Comparison of ENCODE assay signal across 8 cellular contexts in the genomic region with DNA sequence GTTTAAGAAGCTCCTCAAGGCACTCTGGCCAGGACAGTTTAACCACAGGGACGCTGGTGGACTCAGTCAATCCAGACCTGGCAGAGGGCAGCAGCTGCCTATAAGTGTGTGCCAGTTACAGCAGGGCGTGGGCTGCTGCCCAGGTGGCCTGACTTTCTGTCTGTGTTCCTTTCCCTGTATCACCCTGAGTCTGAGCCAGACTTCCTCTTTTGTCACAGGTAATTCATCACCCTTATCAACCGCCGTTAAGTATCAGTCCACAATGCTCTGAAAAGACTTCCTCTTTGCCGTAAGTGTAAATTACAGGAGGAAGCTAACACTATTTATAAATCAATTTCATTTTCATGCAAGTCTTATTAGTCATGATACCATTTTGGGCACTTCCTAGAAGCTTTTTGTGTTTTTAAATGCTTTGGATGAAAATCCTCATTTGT. TPM values are rescaled to one million over a fixed set of nuclear protein-coding genes. Genes with fewer than 3 reads are reported as not detected.
A peak's percentile ranks its signal among the peaks of the same experiment; 100 is the strongest.
DNase-seq lines count a peak whose midpoint lies in the region; ATAC-seq and TF ChIP-seq lines count a peak whose summit lies in the region.

No MANE protein-coding gene starts in this region.

- peak overlapping the region; percentile 19 to 43 for H3K4me3 ChIP-seq in CD4-positive, alpha-beta memory T cell (ENCODE audit: low read length in 2 of 2)
- H3K4me3 ChIP-seq in lower lobe of right lung = peak overlapping the region; percentile 18

- TF ChIP-seq CTCF in lower lobe of right lung (IDR thresholded peaks at IDR 0.05) (no peak), endothelial cell (IDR thresholded peaks at IDR 0.05; ENCODE audit: unreplicated experiment) (no peak)

- H3K27ac Mint-ChIP-seq in CD4-positive, alpha-beta memory T cell = peak overlapping the region; percentile 91 to 98 (median 95)
- H3K27ac Mint-ChIP-seq in activated naive CD4-positive, alpha-beta T cell treated with anti-CD3 and anti-CD28 coated beads, Interleukin-2, amount 10 ng/mL, durations not matched to agents 7 days and 5 days = peak overlapping the region; percentile 96
- no peak overlapping the region for H3K27ac Mint-ChIP-seq in endothelial cell (ENCODE audit: unreplicated experiment)

- ATAC-seq in GM19035 (IDR thresholded peaks at IDR 0.05; ENCODE audit: unreplicated experiment) = peak; percentile 69
- ATAC-seq in HG03108 (IDR thresholded peaks at IDR 0.05; ENCODE audit: unreplicated experiment) = peak; percentile 71
- ATAC-seq in lower lobe of right lung = peak; percentile 84 to 86

- H3K4me1 Mint-ChIP-seq in CD4-positive, alpha-beta memory T cell = peaks cover 60 to 93% (median 79%) of the 10 kb centered on the region in 4 donors
- H3K4me1 Mint-ChIP-seq in activated naive CD4-positive, alpha-beta T cell treated with anti-CD3 and anti-CD28 coated beads, Interleukin-2, amount 10 ng/mL, durations not matched to agents 7 days and 5 days = peaks cover 95% of the 10 kb centered on the region
- peaks cover 13% of the 10 kb centered on the region for H3K4me1 Mint-ChIP-seq in endothelial cell (ENCODE audit: unreplicated experiment)

- peak overlapping the region; percentile 70 for H3K27ac ChIP-seq in CD4-positive, alpha-beta memory T cell (ENCODE audit: low read depth, low read length)
- peak overlapping the region; percentile 77 for H3K27ac ChIP-seq in lower lobe of right lung

- H3K36me3 ChIP-seq in CD4-positive, alpha-beta memory T cell (ENCODE audit: insufficient read depth, low read length) = no peaks in the 10 kb centered on the region
- no peaks in the 10 kb centered on the region for H3K36me3 ChIP-seq in lower lobe of right lung

- CTCF ChIA-PET in CD4-positive, alpha-beta memory T cell (lab: Charles Lee; ENCODE audit: partially characterized antibody) = interaction anchor here (0.6 to 16.7 kb wide), 12 partner anchors 9 to 70 kb away, joined by 3 to 258 read pairs (median 6); no protein-coding TSS in a partner anchor
- CTCF ChIA-PET in activated naive CD4-positive, alpha-beta T cell treated with anti-CD3 and anti-CD28 coated beads, Interleukin-2, amount 10 ng/mL, durations not matched to agents 7 days and 5 days (lab: Charles Lee) = interaction anchor here (1.0 to 5.1 kb wide), 6 partner anchors 9 to 66 kb away, joined by 4 to 67 read pairs (median 4); partner anchors contain the start of gene LPIN1

- POLR2A ChIA-PET in CD4-positive, alpha-beta memory T cell (lab: Charles Lee; ENCODE audit: partially characterized antibody) = interaction anchor here (1.2 to 2.7 kb wide), 8 partner anchors 9 to 749 kb away, joined by 3 to 46 read pairs (median 8); no protein-coding TSS in a partner anchor

- no peaks in the 10 kb centered on the region for H3K27me3 Mint-ChIP-seq in CD4-positive, alpha-beta memory T cell
- no peaks in the 10 kb centered on the region for H3K27me3 Mint-ChIP-seq in activated naive CD4-positive, alpha-beta T cell treated with anti-CD3 and anti-CD28 coated beads, Interleukin-2, amount 10 ng/mL, durations not matched to agents 7 days and 5 days
- H3K27me3 Mint-ChIP-seq in endothelial cell (ENCODE audit: unreplicated experiment) = peaks cover 3% of the 10 kb centered on the region

- H3K9me3 Mint-ChIP-seq in CD4-positive, alpha-beta memory T cell = no peaks in the 10 kb centered on the region
- H3K9me3 Mint-ChIP-seq in activated naive CD4-positive, alpha-beta T cell treated with anti-CD3 and anti-CD28 coated beads, Interleukin-2, amount 10 ng/mL, durations not matched to agents 7 days and 5 days = no peaks in the 10 kb centered on the region
- no peaks in the 10 kb centered on the region for H3K9me3 Mint-ChIP-seq in endothelial cell (ENCODE audit: unreplicated experiment)

- DNase-seq in CD4-positive, alpha-beta memory T cell = peak; percentile 50 to 81 (median 60)
- DNase-seq in NCI-H510A (lab: John Stamatoyannopoulos, UW) = peak; percentile 84
- peak; percentile 47 for DNase-seq in activated naive CD4-positive, alpha-beta T cell treated with anti-CD3 and anti-CD28 coated beads, Interleukin-2, amount 10 ng/mL, durations not matched to agents 7 days and 5 days
- DNase-seq in lower lobe of right lung = peak; percentile 69
- no peak for DNase-seq in NCI-H524 treated with DMSO at 0.1 percent for 48 hours (lab: John Stamatoyannopoulos, UW)
- DNase-seq in endothelial cell (ENCODE audit: low spot score) = no peak

- H3K9me3 ChIP-seq in CD4-positive, alpha-beta memory T cell (ENCODE audit: control insufficient read depth in 1 of 2, low read length in 2 of 2) = no peaks in the 10 kb centered on the region
- H3K9me3 ChIP-seq in lower lobe of right lung = no peaks in the 10 kb centered on the region

- H3K36me3 Mint-ChIP-seq in CD4-positive, alpha-beta memory T cell = peaks cover 3 to 9% of the 10 kb centered on the region in 2 donors
- H3K36me3 Mint-ChIP-seq in activated naive CD4-positive, alpha-beta T cell treated with anti-CD3 and anti-CD28 coated beads, Interleukin-2, amount 10 ng/mL, durations not matched to agents 7 days and 5 days = peaks cover 17% of the 10 kb centered on the region
- peaks cover 3% of the 10 kb centered on the region for H3K36me3 Mint-ChIP-seq in endothelial cell (ENCODE audit: low read depth, unreplicated experiment)

- H3K4me3 Mint-ChIP-seq in CD4-positive, alpha-beta memory T cell = peak overlapping the region; percentile 78 to 92 (median 84)
- peak overlapping the region; percentile 64 for H3K4me3 Mint-ChIP-seq in activated naive CD4-positive, alpha-beta T cell treated with anti-CD3 and anti-CD28 coated beads, Interleukin-2, amount 10 ng/mL, durations not matched to agents 7 days and 5 days
- H3K4me3 Mint-ChIP-seq in endothelial cell (ENCODE audit: unreplicated experiment) = no peak overlapping the region

- intact Hi-C loops in CD4-positive, alpha-beta memory T cell (cut with micrococcal nuclease) = loop anchor here (2.0 to 5.0 kb wide), 2 partner anchors 599 to 964 kb away; partner anchors contain the start of genes SLC66A3 and TRIB2
- intact Hi-C loops in lower lobe of right lung (cut with DNase I) = no loop called here

- peaks cover 96% of the 10 kb centered on the region for H3K4me1 ChIP-seq in CD4-positive, alpha-beta memory T cell (ENCODE audit: insufficient read depth, low read length)
- peaks cover 54% of the 10 kb centered on the region for H3K4me1 ChIP-seq in lower lobe of right lung

- H3K27me3 ChIP-seq in CD4-positive, alpha-beta memory T cell (ENCODE audit: insufficient read depth, low read length) = no peaks in the 10 kb centered on the region
- no peaks in the 10 kb centered on the region for H3K27me3 ChIP-seq in lower lobe of right lung (ENCODE audit: low read depth)

RNA-seq across cellular contexts. Expression of gene LPIN1, which starts 7.0 kb away (rescaled TPM):
- 10 to 100 TPM; 74.3 to 83.9 TPM for total RNA-seq in CD4-positive, alpha-beta memory T cell
- 10 to 100 TPM; 13.3 to 28.7 TPM for polyA plus RNA-seq in CD4-positive, alpha-beta memory T cell
- total RNA-seq in lower lobe of right lung (52.7 TPM), endothelial cell (ENCODE audit: unreplicated experiment) (16.4 TPM)

Comparison
In these comparisons a context has a peak if more than half of its experiments do, and no peak if none do; other contexts are left out.
1. DNase-seq: peak in CD4-positive, alpha-beta memory T cell (5 of 5), NCI-H510A (single experiment), activated naive CD4-positive, alpha-beta T cell treated with anti-CD3 and anti-CD28 coated beads, Interleukin-2, amount 10 ng/mL, durations not matched to agents 7 days and 5 days (single experiment) and lower lobe of right lung (single experiment); none in NCI-H524 treated with DMSO at 0.1 percent for 48 hours (single experiment) and endothelial cell (single experiment).
2. Peak in every context shown above with its lines, with median percentiles within 50 percentile points of each other: ATAC-seq.